ENCODE assay signal across 8 cellular contexts in the genomic region with DNA sequence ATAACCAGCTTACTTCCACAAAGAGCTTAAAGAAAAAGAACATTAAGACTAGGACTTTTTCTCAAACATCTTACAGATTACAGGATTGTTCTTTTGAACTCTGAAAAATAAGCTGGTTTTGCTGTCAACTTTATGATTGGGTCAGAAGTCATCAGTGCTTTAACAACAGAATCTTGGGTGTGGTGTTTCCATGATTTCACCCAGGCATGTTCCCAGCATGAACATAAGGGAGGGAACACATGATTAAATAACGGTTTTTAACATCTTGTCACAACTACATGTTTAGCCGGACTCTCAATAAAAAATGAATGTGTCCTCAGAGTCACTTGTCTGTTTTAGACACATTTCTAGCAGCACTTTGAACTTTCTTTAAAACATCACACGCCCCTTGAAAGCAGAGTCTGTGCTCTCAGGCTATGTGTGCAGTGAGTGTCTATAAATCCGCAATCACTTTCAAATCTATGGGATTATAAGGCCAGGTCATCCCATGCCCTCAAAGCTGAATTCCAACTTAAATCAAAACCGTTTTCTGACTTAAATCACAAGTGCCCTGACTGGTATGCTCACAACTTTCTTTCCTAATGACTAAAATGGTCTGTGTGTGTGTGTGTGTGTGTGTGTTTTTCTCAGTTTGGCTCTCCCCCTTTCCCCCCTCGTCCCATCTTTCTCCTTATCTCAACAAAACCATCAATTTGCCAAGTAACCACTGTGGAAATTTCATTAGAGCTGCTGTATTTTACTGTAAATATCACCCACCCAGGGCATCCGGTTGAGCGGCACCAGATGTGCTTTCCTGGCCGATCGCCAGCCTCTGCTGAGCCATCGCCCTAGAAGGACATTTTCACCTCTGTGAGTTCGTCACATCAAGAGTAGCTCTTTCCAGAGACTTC.
DNase-seq lines count a peak whose midpoint lies in the region; ATAC-seq, FAIRE-seq and TF ChIP-seq lines count a peak whose summit lies in the region.

No MANE protein-coding gene starts in this region.

- peak overlapping the region; percentile 57 to 75 for H3K4me3 Mint-ChIP-seq in stimulated activated naive B cell treated with anti-CD40 and anti-IgM and Interleukin-4, amounts not matched to agents 10 μg/mL and 1 μg/mL and 100 μg/mL, for 72 hours
- H3K4me3 Mint-ChIP-seq in Caco-2 (ENCODE audit: unreplicated experiment): no peak overlapping the region

- ATAC-seq in activated CD4-positive, CD25-positive, alpha-beta regulatory T cell treated with anti-CD3 and anti-CD28 coated beads, Interleukin-2, amount 50 U/mL, for 24 hours: peak; percentile 49 to 57
- peak; percentile 73 for ATAC-seq in HG03159 (IDR thresholded peaks at IDR 0.05; ENCODE audit: unreplicated experiment)
- peak; percentile 63 to 74 for ATAC-seq in stimulated activated naive B cell treated with anti-CD40 and anti-IgM and Interleukin-4, amounts not matched to agents 10 μg/mL and 1 μg/mL and 100 μg/mL, for 72 hours (replicated peaks)

- CTCF ChIA-PET in Caco-2 (lab: Charles Lee): no interaction called here

- TF ChIP-seq CTCF in kidney (IDR thresholded peaks at IDR 0.05; ENCODE audit: borderline replicate concordance, extremely low read depth, insufficient read depth) (no peak), Caco-2 (IDR thresholded peaks at IDR 0.05; ENCODE audit: insufficient read depth in 1 of 2, low read depth in 1 of 2, low read length in 1 of 2, severe bottlenecking in 1 of 2, unreplicated experiment in 1 of 2) (no peak)

- POLR2A ChIA-PET in Caco-2 (lab: Charles Lee): no interaction called here

- intact Hi-C loops in kidney (cut with DNase I) (no loop called here), Caco-2 (cut with micrococcal nuclease; ENCODE audit: unreplicated experiment) (no loop called here)

- H3K4me1 ChIP-seq in kidney (ENCODE audit: control insufficient read depth in 1 of 2, insufficient read depth in 1 of 2, low read depth in 1 of 2, low read length in 2 of 2) (no peaks in the 10 kb centered on the region), Caco-2 (no peaks in the 10 kb centered on the region)

- H3K36me3 Mint-ChIP-seq in stimulated activated naive B cell treated with anti-CD40 and anti-IgM and Interleukin-4, amounts not matched to agents 10 μg/mL and 1 μg/mL and 100 μg/mL, for 72 hours: peaks cover 0 to 3% of the 10 kb centered on the region in 2 donors
- H3K36me3 Mint-ChIP-seq in Caco-2 (ENCODE audit: insufficient read depth, unreplicated experiment): no peaks in the 10 kb centered on the region

- no peaks in the 10 kb centered on the region for H3K36me3 ChIP-seq in kidney (ENCODE audit: control insufficient read depth in 1 of 2, insufficient read depth in 2 of 2, low read length in 2 of 2)
- no peaks in the 10 kb centered on the region for H3K36me3 ChIP-seq in Caco-2 (ENCODE audit: control insufficient read depth, insufficient read depth, low read length)

- H3K9me3 Mint-ChIP-seq in stimulated activated naive B cell treated with anti-CD40 and anti-IgM and Interleukin-4, amounts not matched to agents 10 μg/mL and 1 μg/mL and 100 μg/mL, for 72 hours: peaks cover 0 to 3% of the 10 kb centered on the region in 2 donors
- H3K9me3 Mint-ChIP-seq in Caco-2 (ENCODE audit: unreplicated experiment): no peaks in the 10 kb centered on the region

- no TSS peak for BruUV-seq in Caco-2 (replicated peaks; lab: Mats Ljungman, UMichigan)

- no peak overlapping the region for H3K9ac ChIP-seq in kidney (ENCODE audit: low read length in 2 of 2)

- DNase-seq in activated CD4-positive, CD25-positive, alpha-beta regulatory T cell treated with anti-CD3 and anti-CD28 coated beads, Interleukin-2, amount 50 U/mL, for 72 hours: no peak
- peak; percentile 45 for DNase-seq in OCI-M1 (lab: John Stamatoyannopoulos, UW)
- peak in 3 of 4 experiments; percentile 2 to 35 (median 34) for DNase-seq in activated naive CD4-positive, alpha-beta T cell (lab: John Stamatoyannopoulos, UW)
- DNase-seq in kidney: peak; percentile 81
- DNase-seq in stimulated activated naive B cell treated with anti-CD40 and anti-IgM and Interleukin-4, amounts not matched to agents 10 μg/mL and 1 μg/mL and 100 μg/mL, for 72 hours: peak; percentile 70
- no peak for DNase-seq in Caco-2

- no peaks in the 10 kb centered on the region for H3K27me3 Mint-ChIP-seq in stimulated activated naive B cell treated with anti-CD40 and anti-IgM and Interleukin-4, amounts not matched to agents 10 μg/mL and 1 μg/mL and 100 μg/mL, for 72 hours
- H3K27me3 Mint-ChIP-seq in Caco-2 (ENCODE audit: insufficient read depth, unreplicated experiment): peaks cover 4% of the 10 kb centered on the region

- H3K4me1 Mint-ChIP-seq in stimulated activated naive B cell treated with anti-CD40 and anti-IgM and Interleukin-4, amounts not matched to agents 10 μg/mL and 1 μg/mL and 100 μg/mL, for 72 hours: peaks cover 44 to 79% of the 10 kb centered on the region in 2 donors
- H3K4me1 Mint-ChIP-seq in Caco-2 (ENCODE audit: low read depth, unreplicated experiment): peaks cover 7% of the 10 kb centered on the region

- peak overlapping the region; percentile 63 for H3K27ac Mint-ChIP-seq in stimulated activated naive B cell treated with anti-CD40 and anti-IgM and Interleukin-4, amounts not matched to agents 10 μg/mL and 1 μg/mL and 100 μg/mL, for 72 hours
- H3K27ac Mint-ChIP-seq in Caco-2 (ENCODE audit: unreplicated experiment): no peak overlapping the region

- no peaks in the 10 kb centered on the region for H3K9me3 ChIP-seq in kidney (ENCODE audit: control insufficient read depth in 1 of 2, low read length in 2 of 2)
- H3K9me3 ChIP-seq in Caco-2: no peaks in the 10 kb centered on the region

- H3K4me3 ChIP-seq in kidney (ENCODE audit: low read length in 2 of 2) (no peak overlapping the region), Caco-2 (ENCODE audit: low read depth, low read length) (no peak overlapping the region)

- no peak overlapping the region for H3K27ac ChIP-seq in kidney (ENCODE audit: low read depth in 2 of 2, low read length in 2 of 2)

- H3K27me3 ChIP-seq in Caco-2 (replicated peaks; ENCODE audit: control insufficient read depth, insufficient read depth, low read length): no peaks in the 10 kb centered on the region

- FAIRE-seq in kidney (lab: Jason Lieb, UNC): no peak

Comparison
In these comparisons a context has a peak if more than half of its experiments do, and no peak if none do; other contexts are left out.
1. DNase-seq: peak in OCI-M1 (single experiment), activated naive CD4-positive, alpha-beta T cell (3 of 4), kidney (single experiment) and stimulated activated naive B cell treated with anti-CD40 and anti-IgM and Interleukin-4, amounts not matched to agents 10 μg/mL and 1 μg/mL and 100 μg/mL, for 72 hours (single experiment); none in activated CD4-positive, CD25-positive, alpha-beta regulatory T cell treated with anti-CD3 and anti-CD28 coated beads, Interleukin-2, amount 50 U/mL, for 72 hours (single experiment) and Caco-2 (0 of 2).
2. Peak in every context shown above with its lines, with median percentiles within 50 percentile points of each other: ATAC-seq.